Comparison of ENCODE assay signal across 21 cellular contexts in the genomic region with DNA sequence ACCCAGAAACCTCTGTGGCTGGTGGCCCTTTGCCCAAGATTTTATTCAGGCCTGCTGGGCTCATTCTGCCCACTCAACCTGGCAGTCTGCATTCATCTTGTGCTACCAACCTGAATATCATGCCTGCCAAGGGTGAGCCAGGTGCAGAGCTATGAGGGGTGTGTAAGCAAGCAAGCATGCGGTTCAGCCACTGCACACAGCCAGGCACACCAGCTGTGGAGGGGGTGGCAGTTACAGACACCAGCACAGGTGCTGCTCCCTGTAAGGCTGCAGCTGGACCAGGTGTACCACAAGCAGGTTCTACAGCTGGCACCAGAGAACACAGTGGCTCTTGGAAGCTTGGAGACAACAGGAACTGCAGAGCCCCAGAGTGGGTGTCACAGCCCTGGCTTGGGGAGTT.
"Had no signal": no experiment of that assay in that cellular context is flagged by ENCODE, and none has a peak within 500 bp of the region (broad histone marks: within the 10 kb centered on the region; RNA-seq: fewer than 3 reads in every experiment).

No MANE protein-coding gene starts in this region.

- H3K4me1 Mint-ChIP-seq: mesothelial cell of epicardium, naive B cell, neural crest cell had no signal

- H3K36me3 Mint-ChIP-seq: mesothelial cell of epicardium; naive B cell; natural killer cell treated with Interleukin-12 subunit alpha and Interleukin-12 subunit beta and Interleukin-15 and Interleukin-18, amount 100 ng/mL, for 72 hours had no signal

- DNase-seq: dorsolateral prefrontal cortex; effector CD4-positive, alpha-beta T cell; foreskin keratinocyte; heart left ventricle; left cardiac atrium; mesenchymal stem cell; mucosa of descending colon; naive B cell; right lobe of liver; small intestine; stimulated activated CD4-positive, alpha-beta T cell treated with anti-CD3 and anti-CD28 coated beads, Interleukin-15, amount 100 ng/mL, for 24 hours; stimulated activated CD4-positive, alpha-beta T cell treated with anti-CD3 and anti-CD28 coated beads, Interleukin-2, amount 100 ng/mL, for 48 hours; stimulated activated naive CD4-positive, alpha-beta T cell treated with Interleukin-2 at 50 U/mL for 16 hours; upper lobe of left lung; uterus had no signal

- H3K27ac Mint-ChIP-seq: mesothelial cell of epicardium; natural killer cell treated with Interleukin-12 subunit alpha and Interleukin-12 subunit beta and Interleukin-15 and Interleukin-18, amount 100 ng/mL, for 72 hours; progenitor cell of endocrine pancreas had no signal

- ATAC-seq: foreskin keratinocyte, gastroesophageal sphincter, left cardiac atrium, left lung, mucosa of descending colon had no signal

- H3K27me3 Mint-ChIP-seq: naive B cell; natural killer cell treated with Interleukin-12 subunit alpha and Interleukin-12 subunit beta and Interleukin-15 and Interleukin-18, amount 100 ng/mL, for 72 hours; progenitor cell of endocrine pancreas had no signal

- H3K9me3 Mint-ChIP-seq: mesothelial cell of epicardium had no signal

- H3K4me3 Mint-ChIP-seq: mesothelial cell of epicardium; naive B cell; natural killer cell treated with Interleukin-12 subunit alpha and Interleukin-12 subunit beta and Interleukin-15 and Interleukin-18, amount 100 ng/mL, for 72 hours; neural crest cell had no signal
